15 cellular contexts compared by ENCODE assay signal in genomic region chr4:183788308-183788707, GRCh38.
"Had no signal": no experiment of that assay in that cellular context is flagged by ENCODE, and none has a peak within 500 bp of the region (broad histone marks: within the 10 kb centered on the region; RNA-seq: fewer than 3 reads in every experiment).

No MANE protein-coding gene starts in this region.

- ATAC-seq: heart left ventricle; mucosa of descending colon; naive thymus-derived CD8-positive, alpha-beta T cell; psoas muscle; stimulated activated effector memory CD8-positive, alpha-beta T cell treated with anti-CD3 and anti-CD28 coated beads, Interleukin-12 subunit alpha, Interleukin-12 subunit beta, amount 100 ng/mL, for 72 hours; upper lobe of right lung had no signal

- DNase-seq: effector CD4-positive, alpha-beta T cell; endodermal cell; erythroblast; heart left ventricle; hippocampal formation; mucosa of descending colon; naive thymus-derived CD8-positive, alpha-beta T cell; psoas muscle; sigmoid colon; small intestine; stimulated activated CD4-positive, alpha-beta T cell treated with anti-CD3 and anti-CD28 coated beads, Interleukin-4, amount 100 ng/mL, for 1 hour; stimulated activated CD8-positive, alpha-beta memory T cell treated with anti-CD3 and anti-CD28 coated beads, Interleukin-4, amount 100 ng/mL, for 48 hours; testis; upper lobe of right lung had no signal
